ENCODE assay signal across 1 cellular context in the genomic region with DNA sequence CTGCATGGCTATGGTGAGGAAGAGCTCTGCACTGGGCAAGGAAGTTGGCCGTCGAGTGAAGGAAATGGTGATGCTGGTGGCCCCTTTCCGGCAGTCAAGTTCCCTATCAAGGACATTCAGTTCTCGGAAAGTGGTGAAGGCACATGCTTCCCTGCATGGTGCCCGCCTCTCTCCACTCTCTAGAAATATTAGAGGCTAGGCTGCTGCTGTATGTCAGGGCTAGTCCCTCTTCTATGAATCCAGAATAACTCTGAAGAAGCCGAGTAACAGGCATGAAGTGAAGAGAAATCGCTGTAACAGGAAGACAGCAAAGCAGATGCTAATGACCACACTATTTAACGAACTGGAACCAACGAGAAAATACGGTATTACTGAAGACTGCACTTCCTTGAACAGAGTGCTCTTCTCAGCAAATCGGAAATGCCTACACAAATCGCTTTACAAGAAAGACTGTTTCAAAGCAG.
TF ChIP-seq lines count a peak whose summit lies in the region.

No MANE protein-coding gene starts in this region.

TF ChIP-seq in GM23338, 12 proteins besides CTCF, POLR2A, EP300 and RAD21 (continued from another document):
- TF ChIP-seq, protein P1, sequence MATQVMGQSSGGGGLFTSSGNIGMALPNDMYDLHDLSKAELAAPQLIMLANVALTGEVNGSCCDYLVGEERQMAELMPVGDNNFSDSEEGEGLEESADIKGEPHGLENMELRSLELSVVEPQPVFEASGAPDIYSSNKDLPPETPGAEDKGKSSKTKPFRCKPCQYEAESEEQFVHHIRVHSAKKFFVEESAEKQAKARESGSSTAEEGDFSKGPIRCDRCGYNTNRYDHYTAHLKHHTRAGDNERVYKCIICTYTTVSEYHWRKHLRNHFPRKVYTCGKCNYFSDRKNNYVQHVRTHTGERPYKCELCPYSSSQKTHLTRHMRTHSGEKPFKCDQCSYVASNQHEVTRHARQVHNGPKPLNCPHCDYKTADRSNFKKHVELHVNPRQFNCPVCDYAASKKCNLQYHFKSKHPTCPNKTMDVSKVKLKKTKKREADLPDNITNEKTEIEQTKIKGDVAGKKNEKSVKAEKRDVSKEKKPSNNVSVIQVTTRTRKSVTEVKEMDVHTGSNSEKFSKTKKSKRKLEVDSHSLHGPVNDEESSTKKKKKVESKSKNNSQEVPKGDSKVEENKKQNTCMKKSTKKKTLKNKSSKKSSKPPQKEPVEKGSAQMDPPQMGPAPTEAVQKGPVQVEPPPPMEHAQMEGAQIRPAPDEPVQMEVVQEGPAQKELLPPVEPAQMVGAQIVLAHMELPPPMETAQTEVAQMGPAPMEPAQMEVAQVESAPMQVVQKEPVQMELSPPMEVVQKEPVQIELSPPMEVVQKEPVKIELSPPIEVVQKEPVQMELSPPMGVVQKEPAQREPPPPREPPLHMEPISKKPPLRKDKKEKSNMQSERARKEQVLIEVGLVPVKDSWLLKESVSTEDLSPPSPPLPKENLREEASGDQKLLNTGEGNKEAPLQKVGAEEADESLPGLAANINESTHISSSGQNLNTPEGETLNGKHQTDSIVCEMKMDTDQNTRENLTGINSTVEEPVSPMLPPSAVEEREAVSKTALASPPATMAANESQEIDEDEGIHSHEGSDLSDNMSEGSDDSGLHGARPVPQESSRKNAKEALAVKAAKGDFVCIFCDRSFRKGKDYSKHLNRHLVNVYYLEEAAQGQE (IDR thresholded peaks at IDR 0.05; ENCODE audit: unreplicated experiment) = no peak
- TF ChIP-seq, protein P2, sequence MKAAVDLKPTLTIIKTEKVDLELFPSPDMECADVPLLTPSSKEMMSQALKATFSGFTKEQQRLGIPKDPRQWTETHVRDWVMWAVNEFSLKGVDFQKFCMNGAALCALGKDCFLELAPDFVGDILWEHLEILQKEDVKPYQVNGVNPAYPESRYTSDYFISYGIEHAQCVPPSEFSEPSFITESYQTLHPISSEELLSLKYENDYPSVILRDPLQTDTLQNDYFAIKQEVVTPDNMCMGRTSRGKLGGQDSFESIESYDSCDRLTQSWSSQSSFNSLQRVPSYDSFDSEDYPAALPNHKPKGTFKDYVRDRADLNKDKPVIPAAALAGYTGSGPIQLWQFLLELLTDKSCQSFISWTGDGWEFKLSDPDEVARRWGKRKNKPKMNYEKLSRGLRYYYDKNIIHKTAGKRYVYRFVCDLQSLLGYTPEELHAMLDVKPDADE (IDR thresholded peaks at IDR 0.05) = no peak
- no peak for TF ChIP-seq NANOG (IDR thresholded peaks at IDR 0.05; ENCODE audit: borderline replicate concordance)
- no peak for TF ChIP-seq JUNB (IDR thresholded peaks at IDR 0.05; ENCODE audit: unreplicated experiment)
- no peak for TF ChIP-seq STAT1 (IDR thresholded peaks at IDR 0.05; ENCODE audit: unreplicated experiment)
- no peak for TF ChIP-seq EZH2phosphoT487 (IDR thresholded peaks at IDR 0.05; ENCODE audit: unreplicated experiment)
- no peak for TF ChIP-seq CREB1 (CRISPR knock-in tag; IDR thresholded peaks at IDR 0.05; ENCODE audit: low read depth)
